ENCODE assay signal across 1 cellular context in genomic region chr1:175341631-175342429, GRCh38.
TF ChIP-seq lines count a peak whose summit lies in the region.

No MANE protein-coding gene starts in this region.

TF ChIP-seq in HepG2, 621 proteins besides CTCF, POLR2A, EP300 and RAD21 (continued from another document):
- TF ChIP-seq, protein P1, sequence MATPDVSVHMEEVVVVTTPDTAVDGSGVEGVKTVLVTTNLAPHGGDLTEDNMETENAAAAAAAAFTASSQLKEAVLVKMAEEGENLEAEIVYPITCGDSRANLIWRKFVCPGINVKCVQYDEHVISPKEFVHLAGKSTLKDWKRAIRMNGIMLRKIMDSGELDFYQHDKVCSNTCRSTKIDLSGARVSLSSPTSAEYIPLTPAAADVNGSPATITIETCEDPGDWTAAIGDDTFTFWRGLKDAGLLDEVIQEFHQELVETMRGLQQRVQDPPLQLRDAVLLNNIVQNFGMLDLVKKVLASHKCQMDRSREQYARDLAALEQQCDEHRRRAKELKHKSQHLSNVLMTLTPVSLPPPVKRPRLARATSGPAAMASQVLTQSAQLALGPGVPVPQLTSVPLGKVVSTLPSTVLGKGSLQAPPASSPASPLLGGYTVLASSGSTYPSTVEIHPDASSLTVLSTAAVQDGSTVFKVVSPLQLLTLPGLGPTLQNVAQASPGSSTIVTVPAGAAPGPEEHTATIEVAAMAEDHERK (CRISPR knock-in tag; IDR thresholded peaks at IDR 0.05; ENCODE audit: low read depth): no peak
